23 cellular contexts compared by ENCODE assay signal in genomic region chr17:74875155-74875969, GRCh38. TPM values are rescaled to one million over a fixed set of nuclear protein-coding genes. Genes with fewer than 3 reads are reported as not detected.
DNase-seq lines count a peak whose midpoint lies in the region; ATAC-seq and TF ChIP-seq lines count a peak whose summit lies in the region.
"Had no signal": no experiment of that assay in that cellular context is flagged by ENCODE, and none has a peak within 500 bp of the region (broad histone marks: within the 10 kb centered on the region; RNA-seq: fewer than 3 reads in every experiment).

No MANE protein-coding gene starts in this region.

- H3K4me3 Mint-ChIP-seq in brain: peak overlapping the region; percentile 43 to 96 (median 45)
- H3K4me3 Mint-ChIP-seq: activated naive CD8-positive, alpha-beta T cell treated with anti-CD3 and anti-CD28 coated beads, Interleukin-2, amount 10 ng/mL, durations not matched to agents 7 days and 5 days; HFFc6 had no signal

- ATAC-seq in HG03139 (IDR thresholded peaks at IDR 0.05; ENCODE audit: unreplicated experiment): no peak
- ATAC-seq: activated CD4-positive, CD25-positive, alpha-beta regulatory T cell treated with anti-CD3 and anti-CD28 coated beads, Interleukin-2, amount 50 U/mL, for 24 hours had no signal

- H3K27me3 Mint-ChIP-seq in brain: peaks cover 34% of the 10 kb centered on the region

- peaks cover 12% of the 10 kb centered on the region for H3K79me2 ChIP-seq in osteoblast (ENCODE audit: insufficient read depth, low read length)

- H3K36me3 Mint-ChIP-seq in brain: peaks cover 11% of the 10 kb centered on the region

- H3K4me2 ChIP-seq in osteoblast (ENCODE audit: insufficient read depth, low read length): no peak overlapping the region

- DNase-seq in NCI-H2171 treated with DMSO at 0.1 percent for 48 hours (lab: John Stamatoyannopoulos, UW): peak; percentile 57
- no peak for DNase-seq in NCI-H2171 (lab: John Stamatoyannopoulos, UW)
- peak; percentile 58 for DNase-seq in NCI-H1694 treated with DMSO at 0.1 percent for 48 hours (lab: John Stamatoyannopoulos, UW)
- DNase-seq in osteoblast (ENCODE audit: insufficient read length, low spot score, missing footprints): no peak
- no peak for DNase-seq in NOMO-1 treated with DMSO at 0.1 percent for 48 hours (lab: John Stamatoyannopoulos, UW; ENCODE audit: unreplicated experiment)
- no peak for DNase-seq in DMS53 (lab: John Stamatoyannopoulos, UW)
- DNase-seq: 8988T; activated naive CD8-positive, alpha-beta T cell treated with anti-CD3 and anti-CD28 coated beads, Interleukin-2, amount 10 ng/mL, durations not matched to agents 7 days and 5 days; esophagus squamous epithelium; HFFc6; kidney; NCI-H1417; Right ventricle myocardium superior; spleen; stimulated activated CD4-positive, alpha-beta T cell treated with anti-CD3 and anti-CD28 coated beads, Interleukin-4, amount 100 ng/mL, for 1 hour; stimulated activated naive CD4-positive, alpha-beta T cell treated with Interleukin-2 at 50 U/mL for 16 hours had no signal

- H3K9me3 ChIP-seq in osteoblast (ENCODE audit: low read depth, low read length): no peaks in the 10 kb centered on the region
- H3K9me3 ChIP-seq: esophagus squamous epithelium, right atrium auricular region, spleen had no signal

- H4K20me1 ChIP-seq in osteoblast (ENCODE audit: insufficient read depth, low read length): no peaks in the 10 kb centered on the region

- H3K9me3 Mint-ChIP-seq in brain: peaks cover 0 to 3% (median 0%) of the 10 kb centered on the region in 5 experiments
- H3K9me3 Mint-ChIP-seq: activated naive CD8-positive, alpha-beta T cell treated with anti-CD3 and anti-CD28 coated beads, Interleukin-2, amount 10 ng/mL, durations not matched to agents 7 days and 5 days; HFFc6 had no signal

- H3K4me3 ChIP-seq in osteoblast (ENCODE audit: insufficient read depth, low read length): no peak overlapping the region
- H3K4me3 ChIP-seq: esophagus squamous epithelium, lung, right atrium auricular region, spleen had no signal

- peaks cover 28% of the 10 kb centered on the region for H3K4me1 Mint-ChIP-seq in brain

- TF ChIP-seq CTCF in brain (conservative IDR thresholded peaks at IDR 0.05) (no peak), osteoblast (IDR thresholded peaks at IDR 0.05; ENCODE audit: extremely low read depth, low read depth, low read length) (no peak)

- peaks cover 26% of the 10 kb centered on the region for H3K4me1 ChIP-seq in osteoblast (ENCODE audit: insufficient read depth, low read length)

- peak overlapping the region in 3 of 5 experiments; percentile 52 to 94 (median 61) for H3K27ac Mint-ChIP-seq in brain
- H3K27ac Mint-ChIP-seq: activated naive CD8-positive, alpha-beta T cell treated with anti-CD3 and anti-CD28 coated beads, Interleukin-2, amount 10 ng/mL, durations not matched to agents 7 days and 5 days; HFFc6 had no signal

- H3K36me3 ChIP-seq in osteoblast (ENCODE audit: insufficient read depth, low read length): no peaks in the 10 kb centered on the region
- H3K36me3 ChIP-seq: esophagus squamous epithelium, right atrium auricular region, spleen had no signal

- H3K27me3 ChIP-seq in osteoblast (ENCODE audit: insufficient read depth, low read length): peaks cover 11% of the 10 kb centered on the region
- H3K27me3 ChIP-seq: right atrium auricular region, spleen had no signal

- peak overlapping the region; percentile 14 for H2AFZ ChIP-seq in osteoblast (ENCODE audit: low read length)

- no peak overlapping the region for H3K27ac ChIP-seq in osteoblast (ENCODE audit: low read depth, low read length)
- H3K27ac ChIP-seq: esophagus squamous epithelium, right atrium auricular region, spleen had no signal

RNA-seq across cellular contexts. Expression of gene FDXR, which starts 2.6 kb away (rescaled TPM):
- 16.7 TPM for polyA plus RNA-seq in brain (ENCODE audit: insufficient read depth, low read depth, low replicate concordance)
- total RNA-seq in osteoblast: 23.5 and 25.9 TPM in 2 replicates

RNA-seq across cellular contexts. Expression of gene GRIN2C, which starts 15.7 kb away (rescaled TPM):
- polyA plus RNA-seq in brain (ENCODE audit: insufficient read depth, low read depth, low replicate concordance): 10.0 TPM
- 0.29 and 0.72 TPM in 2 replicates for total RNA-seq in osteoblast

RNA-seq across cellular contexts. Expression of gene FADS6, which starts 18.1 kb away (rescaled TPM):
- 0.39 TPM for polyA plus RNA-seq in brain (ENCODE audit: insufficient read depth, low read depth, low replicate concordance)
- not detected in 2 replicates for total RNA-seq in osteoblast
- total RNA-seq: activated naive CD8-positive, alpha-beta T cell treated with anti-CD3 and anti-CD28 coated beads, Interleukin-2, amount 10 ng/mL, durations not matched to agents 7 days and 5 days; HFFc6; kidney; lung; OCI-LY7; omental fat pad; right atrium auricular region; Right ventricle myocardium superior had no signal
- polyA plus RNA-seq: lung had no signal

RNA-seq across cellular contexts. Expression of gene USH1G, which starts 47.7 kb away (rescaled TPM):
- not detected for polyA plus RNA-seq in brain (ENCODE audit: insufficient read depth, low read depth, low replicate concordance)
- not detected in 2 replicates for total RNA-seq in osteoblast
- total RNA-seq: activated naive CD8-positive, alpha-beta T cell treated with anti-CD3 and anti-CD28 coated beads, Interleukin-2, amount 10 ng/mL, durations not matched to agents 7 days and 5 days; HFFc6; lung; OCI-LY7; omental fat pad; Right ventricle myocardium superior; spleen had no signal
- polyA plus RNA-seq: spleen had no signal

RNA-seq across cellular contexts. Expression of gene OTOP2, which starts 48.7 kb away (rescaled TPM):
- polyA plus RNA-seq in brain (ENCODE audit: insufficient read depth, low read depth, low replicate concordance): not detected
- not detected in 2 replicates for total RNA-seq in osteoblast
- total RNA-seq: activated naive CD8-positive, alpha-beta T cell treated with anti-CD3 and anti-CD28 coated beads, Interleukin-2, amount 10 ng/mL, durations not matched to agents 7 days and 5 days; HFFc6; kidney; lung; OCI-LY7; omental fat pad; right atrium auricular region; Right ventricle myocardium superior; spleen had no signal
- polyA plus RNA-seq: lung, spleen had no signal

Comparison
In these comparisons a context has a peak if more than half of its experiments do, and no peak if none do; other contexts are left out.
1. DNase-seq: peak in NCI-H2171 treated with DMSO at 0.1 percent for 48 hours (single experiment) and NCI-H1694 treated with DMSO at 0.1 percent for 48 hours (single experiment); none in NCI-H2171 (single experiment), osteoblast (single experiment), NOMO-1 treated with DMSO at 0.1 percent for 48 hours (single experiment) and DMS53 (single experiment).